Comparison of ENCODE assay signal across 24 cellular contexts in the genomic region with DNA sequence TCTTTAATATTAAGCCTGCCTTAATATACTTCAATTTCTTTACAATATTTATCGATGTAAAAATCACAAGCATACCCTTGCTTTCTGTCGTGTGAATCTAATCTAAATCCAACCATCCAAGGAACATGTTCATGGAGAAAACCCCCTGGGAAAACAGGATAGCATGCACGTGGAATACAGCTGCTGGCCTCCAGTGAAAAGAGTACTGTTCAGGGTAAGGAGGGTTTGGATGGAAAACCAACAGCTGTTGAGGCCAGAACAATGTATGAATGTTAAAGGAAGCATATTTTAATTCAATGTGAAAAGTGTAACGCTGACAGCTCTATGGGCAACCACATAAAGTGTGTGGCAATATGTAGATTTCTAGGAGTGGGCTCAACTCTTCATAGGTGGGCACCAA.
"Had no signal": no experiment of that assay in that cellular context is flagged by ENCODE, and none has a peak within 500 bp of the region (broad histone marks: within the 10 kb centered on the region; RNA-seq: fewer than 3 reads in every experiment).

No MANE protein-coding gene starts in this region.

- H3K27ac ChIP-seq: left ventricle myocardium inferior, parathyroid adenoma, right atrium auricular region, right lobe of liver, spleen, suprapubic skin, thoracic aorta, tibial artery, upper lobe of right lung had no signal

- H3K27me3 Mint-ChIP-seq: naive B cell; stimulated activated naive CD8-positive, alpha-beta T cell treated with anti-CD3 and anti-CD28 coated beads, Interleukin-15, Interleukin-2, amounts not matched to agents 100 ng/mL and 50 ng/mL, for 24 hours had no signal

- H3K9me3 Mint-ChIP-seq: natural killer cell; stimulated activated effector memory CD8-positive, alpha-beta T cell treated with anti-CD3 and anti-CD28 coated beads, Interleukin-12 subunit alpha, Interleukin-12 subunit beta, amount 100 ng/mL, for 72 hours had no signal

- H3K9me3 ChIP-seq: right atrium auricular region, right lobe of liver, thoracic aorta, tibial artery, upper lobe of right lung had no signal

- H3K4me1 Mint-ChIP-seq: mesothelial cell of epicardium, naive B cell had no signal

- H3K4me3 Mint-ChIP-seq: mesothelial cell of epicardium; naive B cell; natural killer cell; stimulated activated effector memory CD8-positive, alpha-beta T cell treated with anti-CD3 and anti-CD28 coated beads, Interleukin-12 subunit alpha, Interleukin-12 subunit beta, amount 100 ng/mL, for 72 hours; stimulated activated naive CD8-positive, alpha-beta T cell treated with anti-CD3 and anti-CD28 coated beads, Interleukin-15, Interleukin-2, amounts not matched to agents 100 ng/mL and 50 ng/mL, for 24 hours had no signal

- H3K36me3 Mint-ChIP-seq: mesothelial cell of epicardium; naive B cell; natural killer cell; stimulated activated effector memory CD8-positive, alpha-beta T cell treated with anti-CD3 and anti-CD28 coated beads, Interleukin-12 subunit alpha, Interleukin-12 subunit beta, amount 100 ng/mL, for 72 hours had no signal

- H3K4me3 ChIP-seq: left ventricle myocardium inferior, lung, right atrium auricular region, right lobe of liver, spleen, suprapubic skin, thoracic aorta, tibial artery, upper lobe of right lung had no signal

- H3K27me3 ChIP-seq: right atrium auricular region, right lobe of liver, spleen, suprapubic skin, tibial artery, upper lobe of right lung had no signal

- H3K4me1 ChIP-seq: left ventricle myocardium inferior, parathyroid adenoma, right atrium auricular region, right lobe of liver, spleen, suprapubic skin, tibial artery, upper lobe of right lung had no signal

- H3K27ac Mint-ChIP-seq: mesothelial cell of epicardium; naive B cell; natural killer cell; stimulated activated effector memory CD8-positive, alpha-beta T cell treated with anti-CD3 and anti-CD28 coated beads, Interleukin-12 subunit alpha, Interleukin-12 subunit beta, amount 100 ng/mL, for 72 hours; stimulated activated naive CD8-positive, alpha-beta T cell treated with anti-CD3 and anti-CD28 coated beads, Interleukin-15, Interleukin-2, amounts not matched to agents 100 ng/mL and 50 ng/mL, for 24 hours had no signal

- DNase-seq: head of caudate nucleus; hippocampal formation; kidney; left ventricle myocardium inferior; mesendoderm; naive B cell; natural killer cell; nucleus accumbens; right lobe of liver; small intestine; spleen; stimulated activated CD4-positive, alpha-beta T cell treated with anti-CD3 and anti-CD28 coated beads, Interleukin-4, amount 100 ng/mL, for 24 hours; stimulated activated naive CD4-positive, alpha-beta T cell; tibial artery; trophoblast cell; upper lobe of right lung had no signal

- H3K36me3 ChIP-seq: left ventricle myocardium inferior, right atrium auricular region, right lobe of liver, spleen, suprapubic skin, thoracic aorta, tibial artery, upper lobe of right lung had no signal
